18 cellular contexts compared by ENCODE assay signal in the genomic region with DNA sequence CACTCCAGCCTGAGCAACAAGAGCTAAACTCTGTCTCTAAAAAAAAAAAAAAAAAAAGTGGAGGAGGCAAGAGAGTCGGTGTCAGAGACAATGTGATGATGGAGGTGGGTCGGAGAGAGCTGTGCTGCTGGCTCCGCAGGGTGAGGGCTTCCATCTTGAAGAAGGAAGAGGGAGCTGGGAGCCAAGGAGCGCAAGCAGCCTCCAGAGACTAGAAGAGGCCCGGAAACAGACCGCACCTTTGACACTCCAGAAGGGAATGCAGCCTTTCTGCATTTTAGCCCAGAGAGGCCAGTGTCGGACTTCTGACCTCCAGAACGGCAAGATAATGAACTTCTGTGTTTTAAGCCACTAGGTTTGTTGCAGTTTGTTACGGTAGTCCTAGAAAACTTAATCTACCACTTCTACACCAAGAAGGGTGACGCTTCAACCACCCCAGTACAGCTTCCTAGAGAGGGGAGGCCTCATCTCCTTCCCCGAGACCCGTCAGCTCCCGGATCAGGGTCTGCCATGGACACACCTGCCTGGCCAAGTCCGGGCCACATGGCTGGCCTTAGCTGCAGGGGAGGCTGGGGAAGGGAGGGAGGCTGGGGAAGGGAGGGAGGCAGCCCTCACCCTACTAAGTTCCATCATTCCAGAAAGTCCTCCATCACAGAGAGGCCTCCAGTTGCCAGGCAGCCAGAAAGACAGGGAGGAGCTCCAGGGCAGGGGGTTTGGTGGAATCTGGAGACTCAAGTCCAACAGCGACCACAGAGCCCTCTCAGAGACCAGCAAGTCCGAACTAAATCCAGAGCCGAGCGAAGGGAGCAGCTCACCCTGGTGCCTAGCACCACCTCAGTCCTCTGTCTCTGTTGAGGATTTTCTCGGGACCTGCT. TPM values are rescaled to one million over a fixed set of nuclear protein-coding genes. Genes with fewer than 3 reads are reported as not detected.
A peak's percentile ranks its signal among the peaks of the same experiment; 100 is the strongest.
DNase-seq lines count a peak whose midpoint lies in the region; ATAC-seq lines count a peak whose summit lies in the region.
"Had no signal": no experiment of that assay in that cellular context is flagged by ENCODE, and none has a peak within 500 bp of the region (broad histone marks: within the 10 kb centered on the region; RNA-seq: fewer than 3 reads in every experiment).

No MANE protein-coding gene starts in this region.

- peak; percentile 39 for DNase-seq in activated CD8-positive, alpha-beta memory T cell treated with anti-CD3 and anti-CD28 coated beads, Interleukin-2, amount 50 U/mL, for 48 hours
- no peak for DNase-seq in activated CD8-positive, alpha-beta memory T cell treated with anti-CD3 and anti-CD28 coated beads for 24 hours
- DNase-seq in D341Med (ENCODE audit: low spot score) (peak; percentile 35), iPS-NIHi11 (ENCODE audit: low spot score) (peak; percentile 6), sciatic nerve (ENCODE audit: low spot score) (peak; percentile 35), cerebellar nuclear complex (lab: John Stamatoyannopoulos, UW) (no peak), iPS-NIHi7 (ENCODE audit: extremely low spot score) (no peak)
- DNase-seq: DMS79 treated with DMSO at 0.1 percent for 48 hours; effector CD8-positive, alpha-beta T cell; GM23248; MG63; NCI-H2029; NCI-H446 treated with DMSO at 0.1 percent for 48 hours; stimulated activated CD4-positive, alpha-beta T cell treated with anti-CD3 and anti-CD28 coated beads, Interleukin-4, amount 100 ng/mL, for 24 hours had no signal

- ATAC-seq in sciatic nerve = no peak
- no peak for ATAC-seq in HG03432 (IDR thresholded peaks at IDR 0.05; ENCODE audit: unreplicated experiment)
- ATAC-seq: A549 had no signal

- intact Hi-C loops in sciatic nerve (cut with DNase I) = no loop called here

RNA-seq across cellular contexts. Expression of a gene that starts 13.2 kb away (rescaled TPM):
- total RNA-seq in sciatic nerve = not detected
- total RNA-seq: GM23248; kidney epithelial cell; T-helper 1 cell treated with Interleukin-12 subunit alpha and Interleukin-12 subunit beta and Interleukin-4 antibody, amounts not matched to agents 30 ng/mL and 1 ng/mL, for 36 hours had no signal

Comparison
In these comparisons a context has a peak if more than half of its experiments do, and no peak if none do; other contexts are left out.
1. DNase-seq: peak in activated CD8-positive, alpha-beta memory T cell treated with anti-CD3 and anti-CD28 coated beads, Interleukin-2, amount 50 U/mL, for 48 hours (single experiment), D341Med (single experiment), iPS-NIHi11 (single experiment) and sciatic nerve (single experiment); none in activated CD8-positive, alpha-beta memory T cell treated with anti-CD3 and anti-CD28 coated beads for 24 hours (single experiment), cerebellar nuclear complex (0 of 2) and iPS-NIHi7 (single experiment).